In the genomic region with DNA sequence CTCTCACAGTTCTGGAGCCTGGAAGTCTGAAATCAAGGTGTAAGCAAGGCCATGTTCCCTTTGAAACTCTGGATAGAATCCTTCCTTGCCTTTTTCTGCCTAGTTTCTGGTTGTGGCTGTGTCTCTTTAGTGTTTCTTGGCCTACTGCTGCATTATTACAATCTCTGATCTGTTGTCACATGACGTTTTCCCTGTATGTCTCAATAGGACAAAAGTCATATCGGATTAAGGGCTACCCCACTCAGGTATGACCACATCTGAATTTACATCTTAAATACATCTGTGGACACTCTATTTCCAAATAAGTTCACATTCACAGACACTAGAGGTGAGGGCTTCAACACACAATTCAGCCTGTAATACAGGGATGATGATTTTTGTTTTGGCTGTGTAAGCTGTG, we compare ENCODE assay signal across 2 cellular contexts.
TF ChIP-seq lines count a peak whose summit lies in the region.

No MANE protein-coding gene starts in this region.

TF ChIP-seq in liver, 16 proteins besides CTCF, POLR2A, EP300 and RAD21:
- TF ChIP-seq, protein P1, sequence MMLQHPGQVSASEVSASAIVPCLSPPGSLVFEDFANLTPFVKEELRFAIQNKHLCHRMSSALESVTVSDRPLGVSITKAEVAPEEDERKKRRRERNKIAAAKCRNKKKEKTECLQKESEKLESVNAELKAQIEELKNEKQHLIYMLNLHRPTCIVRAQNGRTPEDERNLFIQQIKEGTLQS (IDR thresholded peaks at IDR 0.05): no peak
- TF ChIP-seq FOXA1 (IDR thresholded peaks at IDR 0.05) (no peak), JUND (IDR thresholded peaks at IDR 0.05) (peak in 1 of 2 donors; percentile 26), NR2F2 (IDR thresholded peaks at IDR 0.05) (no peak), GABPA (IDR thresholded peaks at IDR 0.05 in 1 of 2, conservative IDR thresholded peaks at IDR 0.05 in 1 of 2) (no peak), FOXA2 (IDR thresholded peaks at IDR 0.05) (no peak), REST (IDR thresholded peaks at IDR 0.05) (no peak), MAX (IDR thresholded peaks at IDR 0.05) (no peak), HNF4A (conservative IDR thresholded peaks at IDR 0.05) (peak; percentile 79 to 81), RXRA (IDR thresholded peaks at IDR 0.05) (peak; percentile 43 to 50), TAF1 (conservative IDR thresholded peaks at IDR 0.05) (no peak), EGR1 (IDR thresholded peaks at IDR 0.05; ENCODE audit: low read depth in 2 of 2) (no peak), SP1 (IDR thresholded peaks at IDR 0.05) (peak; percentile 25), HNF4G (IDR thresholded peaks at IDR 0.05) (peak; percentile 55), YY1 (IDR thresholded peaks at IDR 0.05) (peak; percentile 16)
- TF ChIP-seq, protein P2, sequence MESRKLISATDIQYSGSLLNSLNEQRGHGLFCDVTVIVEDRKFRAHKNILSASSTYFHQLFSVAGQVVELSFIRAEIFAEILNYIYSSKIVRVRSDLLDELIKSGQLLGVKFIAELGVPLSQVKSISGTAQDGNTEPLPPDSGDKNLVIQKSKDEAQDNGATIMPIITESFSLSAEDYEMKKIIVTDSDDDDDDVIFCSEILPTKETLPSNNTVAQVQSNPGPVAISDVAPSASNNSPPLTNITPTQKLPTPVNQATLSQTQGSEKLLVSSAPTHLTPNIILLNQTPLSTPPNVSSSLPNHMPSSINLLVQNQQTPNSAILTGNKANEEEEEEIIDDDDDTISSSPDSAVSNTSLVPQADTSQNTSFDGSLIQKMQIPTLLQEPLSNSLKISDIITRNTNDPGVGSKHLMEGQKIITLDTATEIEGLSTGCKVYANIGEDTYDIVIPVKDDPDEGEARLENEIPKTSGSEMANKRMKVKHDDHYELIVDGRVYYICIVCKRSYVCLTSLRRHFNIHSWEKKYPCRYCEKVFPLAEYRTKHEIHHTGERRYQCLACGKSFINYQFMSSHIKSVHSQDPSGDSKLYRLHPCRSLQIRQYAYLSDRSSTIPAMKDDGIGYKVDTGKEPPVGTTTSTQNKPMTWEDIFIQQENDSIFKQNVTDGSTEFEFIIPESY (IDR thresholded peaks at IDR 0.05): peak; percentile 28

TF ChIP-seq in HepG2, 621 proteins besides CTCF, POLR2A, EP300 and RAD21:
- TF ChIP-seq GMEB2 (CRISPR knock-in tag; IDR thresholded peaks at IDR 0.05; ENCODE audit: low read depth): no peak
- no peak for TF ChIP-seq GLMP (CRISPR knock-in tag; IDR thresholded peaks at IDR 0.05; ENCODE audit: borderline replicate concordance)
- TF ChIP-seq REPIN1 (CRISPR knock-in tag; IDR thresholded peaks at IDR 0.05; ENCODE audit: borderline replicate concordance, low read depth): no peak
- TF ChIP-seq ZNF543 (CRISPR knock-in tag; IDR thresholded peaks at IDR 0.05): no peak
- TF ChIP-seq GATAD1 (CRISPR knock-in tag; IDR thresholded peaks at IDR 0.05): no peak
